In genomic region chr2:47011264-47011663, GRCh38 we compare ENCODE assay signal across 12 cellular contexts.
"Had no signal": no experiment of that assay in that cellular context is flagged by ENCODE, and none has a peak within 500 bp of the region (broad histone marks: within the 10 kb centered on the region; RNA-seq: fewer than 3 reads in every experiment).

No MANE protein-coding gene starts in this region.

- H3K4me3 ChIP-seq: coronary artery, skin epidermis, upper lobe of left lung had no signal

- H3K27me3 Mint-ChIP-seq: activated naive CD8-positive, alpha-beta T cell treated with anti-CD3 and anti-CD28 coated beads for 36 hours had no signal

- H3K27me3 ChIP-seq: upper lobe of left lung had no signal

- DNase-seq: activated effector memory CD4-positive, alpha-beta T cell treated with anti-CD3 and anti-CD28 coated beads, Interleukin-2, amount 50 U/mL, for 16 hours; activated naive CD8-positive, alpha-beta T cell treated with anti-CD3 and anti-CD28 coated beads for 36 hours; activated T-cell treated with anti-CD3 and anti-CD28 coated beads, Interleukin-2, amount 50 U/mL, for 4 hours; effector memory CD4-positive, alpha-beta T cell; hippocampal formation; retina had no signal

- H3K4me3 Mint-ChIP-seq: activated naive CD8-positive, alpha-beta T cell treated with anti-CD3 and anti-CD28 coated beads for 36 hours; activated T-cell treated with anti-CD3 and anti-CD28 coated beads, Interleukin-2, amount 50 U/mL, for 4 hours; T-helper 1 cell treated with Interleukin-12 subunit alpha and Interleukin-12 subunit beta and Interleukin-4 antibody, amounts not matched to agents 30 μg/mL and 1 μg/mL, for 36 hours had no signal

- H3K9me3 Mint-ChIP-seq: activated naive CD8-positive, alpha-beta T cell treated with anti-CD3 and anti-CD28 coated beads for 36 hours; activated T-cell treated with anti-CD3 and anti-CD28 coated beads, Interleukin-2, amount 50 U/mL, for 4 hours; T-helper 1 cell treated with Interleukin-12 subunit alpha and Interleukin-12 subunit beta and Interleukin-4 antibody, amounts not matched to agents 30 μg/mL and 1 μg/mL, for 36 hours had no signal

- H3K4me1 Mint-ChIP-seq: activated naive CD8-positive, alpha-beta T cell treated with anti-CD3 and anti-CD28 coated beads for 36 hours had no signal

- H3K9me3 ChIP-seq: upper lobe of left lung had no signal

- ATAC-seq: activated T-cell treated with anti-CD3 and anti-CD28 coated beads, Interleukin-2, amount 50 U/mL, for 4 hours had no signal

- H3K27ac ChIP-seq: epithelial cell of prostate, parathyroid adenoma, upper lobe of left lung had no signal

- H3K27ac Mint-ChIP-seq: activated naive CD8-positive, alpha-beta T cell treated with anti-CD3 and anti-CD28 coated beads for 36 hours; T-helper 1 cell treated with Interleukin-12 subunit alpha and Interleukin-12 subunit beta and Interleukin-4 antibody, amounts not matched to agents 30 μg/mL and 1 μg/mL, for 36 hours had no signal
